28 cellular contexts compared by ENCODE assay signal in genomic region chr22:19501897-19502447, GRCh38. TPM values are rescaled to one million over a fixed set of nuclear protein-coding genes. Genes with fewer than 3 reads are reported as not detected.
"Had no signal": no experiment of that assay in that cellular context is flagged by ENCODE, and none has a peak within 500 bp of the region (broad histone marks: within the 10 kb centered on the region; RNA-seq: fewer than 3 reads in every experiment).

No MANE protein-coding gene starts in this region.

- H3K27me3 ChIP-seq: neural progenitor cell, ovary, right lobe of liver, sigmoid colon, stomach, thyroid gland, tibial nerve, upper lobe of left lung, vagina had no signal

- H3K36me3 ChIP-seq: neural progenitor cell, ovary, right lobe of liver, sigmoid colon, stomach, thoracic aorta, thyroid gland, tibial nerve, upper lobe of left lung, vagina had no signal

- ATAC-seq: naive thymus-derived CD4-positive, alpha-beta T cell; natural killer cell; psoas muscle; right cardiac atrium; right lobe of liver; stimulated activated effector memory CD8-positive, alpha-beta T cell treated with anti-CD3 and anti-CD28 coated beads, Interleukin-12 subunit alpha, Interleukin-12 subunit beta, amount 100 ng/mL, for 72 hours; stimulated activated naive B cell treated with anti-CD40 and anti-IgM and Interleukin-4, amounts not matched to agents 10 μg/mL and 1 μg/mL and 100 μg/mL, for 72 hours had no signal

- H3K9ac ChIP-seq: neural progenitor cell, parathyroid adenoma had no signal

- H3K4me1 ChIP-seq: neural progenitor cell, parathyroid adenoma, psoas muscle, right lobe of liver, sigmoid colon, stomach, thyroid gland, vagina had no signal

- H3K9me3 ChIP-seq: ovary, psoas muscle, right lobe of liver, sigmoid colon, stomach, thoracic aorta, thyroid gland, tibial nerve, upper lobe of left lung, vagina had no signal

- DNase-seq: naive thymus-derived CD4-positive, alpha-beta T cell; natural killer cell; occipital lobe; ovary; posterior cingulate gyrus; psoas muscle; right cardiac atrium; right lobe of liver; sigmoid colon; small intestine; stimulated activated CD4-positive, alpha-beta T cell treated with anti-CD3 and anti-CD28 coated beads, Interleukin-15, amount 100 ng/mL, for 24 hours; stimulated activated CD4-positive, alpha-beta T cell treated with anti-CD3 and anti-CD28 coated beads, Interleukin-2, amount 100 ng/mL, for 24 hours; stimulated activated CD4-positive, alpha-beta T cell treated with anti-CD3 and anti-CD28 coated beads, Interleukin-2, amount 100 ng/mL, for 48 hours; stimulated activated CD4-positive, alpha-beta T cell treated with anti-CD3 and anti-CD28 coated beads, Interleukin-4, amount 100 ng/mL, for 24 hours; stimulated activated naive B cell treated with anti-CD40 and anti-IgM and Interleukin-4, amounts not matched to agents 10 μg/mL and 1 μg/mL and 100 μg/mL, for 72 hours; stimulated activated naive CD4-positive, alpha-beta T cell treated with Interleukin-2 at 50 U/mL for 16 hours; stomach; thyroid gland; trophoblast cell; upper lobe of left lung had no signal

- H3K4me3 ChIP-seq: neural progenitor cell, ovary, psoas muscle, right lobe of liver, sigmoid colon, stomach, thoracic aorta, thyroid gland, tibial nerve, upper lobe of left lung, vagina had no signal

- H3K79me2 ChIP-seq: parathyroid adenoma had no signal

- FAIRE-seq: small intestine, urothelium cell line had no signal

- H3K4me2 ChIP-seq: neural progenitor cell had no signal

- H2AFZ ChIP-seq: neural progenitor cell, parathyroid adenoma had no signal

- H3K27ac ChIP-seq: neural progenitor cell, ovary, parathyroid adenoma, psoas muscle, right lobe of liver, sigmoid colon, stomach, thoracic aorta, thyroid gland, tibial nerve, upper lobe of left lung, vagina had no signal

RNA-seq across cellular contexts. Expression of gene CLDN5, which starts 22.2 kb away (rescaled TPM):
- total RNA-seq: progenitor cell of endocrine pancreas had no signal
